ENCODE assay signal across 1 cellular context in genomic region chr6:129853996-129854711, GRCh38.
TF ChIP-seq lines count a peak whose summit lies in the region.

No MANE protein-coding gene starts in this region.

TF ChIP-seq in HEK293, 187 proteins besides CTCF, POLR2A, EP300 and RAD21 (continued from another document and continues in another):
- TF ChIP-seq ZNF416 (tag by site-specific recombination; IDR thresholded peaks at IDR 0.05) (no peak), EGR2 (tag by site-specific recombination; IDR thresholded peaks at IDR 0.05; ENCODE audit: low read depth) (no peak), ZNF548 (tag by site-specific recombination; IDR thresholded peaks at IDR 0.05) (no peak), ZNF24 (tag by site-specific recombination; IDR thresholded peaks at IDR 0.05) (0 out of 2 replicates have a peak, but pooled peaks have one; percentile 44), ZSCAN4 (tag by site-specific recombination; IDR thresholded peaks at IDR 0.05) (no peak), ZNF660 (tag by site-specific recombination; IDR thresholded peaks at IDR 0.05) (0 out of 2 replicates have a peak, but pooled peaks have one; percentile 39), ZNF324 (tag by site-specific recombination; IDR thresholded peaks at IDR 0.05) (no peak), BCL11A (tag by site-specific recombination; IDR thresholded peaks at IDR 0.05; ENCODE audit: low read depth) (0 out of 2 replicates have a peak, but pooled peaks have one; percentile 35), ZNF223 (tag by site-specific recombination; IDR thresholded peaks at IDR 0.05) (no peak), IKZF3 (tag by site-specific recombination; IDR thresholded peaks at IDR 0.05) (no peak), PRDM1 (tag by site-specific recombination; IDR thresholded peaks at IDR 0.05) (no peak), MEIS1 (CRISPR knock-in tag; IDR thresholded peaks at IDR 0.05; ENCODE audit: borderline replicate concordance) (no peak), ZNF558 (tag by site-specific recombination; IDR thresholded peaks at IDR 0.05) (peak; percentile 54; the same call in 1 of the 2 replicates), HOXD13 (CRISPR knock-in tag; IDR thresholded peaks at IDR 0.05; ENCODE audit: borderline replicate concordance) (no peak), MYNN (tag by site-specific recombination; IDR thresholded peaks at IDR 0.05; ENCODE audit: borderline replicate concordance) (no peak), ZNF114 (tag by site-specific recombination; IDR thresholded peaks at IDR 0.05) (no peak), ZNF76 (tag by site-specific recombination; IDR thresholded peaks at IDR 0.05; ENCODE audit: borderline replicate concordance, low read depth) (no peak), ZNF747 (tag by site-specific recombination; IDR thresholded peaks at IDR 0.05) (no peak), ZNF473 (tag by site-specific recombination; IDR thresholded peaks at IDR 0.05) (no peak), ZNF560 (tag by site-specific recombination; IDR thresholded peaks at IDR 0.05; ENCODE audit: borderline replicate concordance) (no peak), ZNF514 (tag by site-specific recombination; IDR thresholded peaks at IDR 0.05) (no peak), ZEB2 (tag by site-specific recombination; IDR thresholded peaks at IDR 0.05) (peak; percentile 35; the same call in 1 of the 2 replicates), ZNF37A (tag by site-specific recombination; IDR thresholded peaks at IDR 0.05) (peak; percentile 24; the same call in 1 of the 2 replicates), ZBTB20 (tag by site-specific recombination; IDR thresholded peaks at IDR 0.05) (no peak), ZNF692 (tag by site-specific recombination; IDR thresholded peaks at IDR 0.05) (0 out of 2 replicates have a peak, but pooled peaks have one; percentile 24), ZNF776 (tag by site-specific recombination; IDR thresholded peaks at IDR 0.05; ENCODE audit: borderline replicate concordance) (no peak), YY1 (tag by site-specific recombination; IDR thresholded peaks at IDR 0.05) (no peak), ZBTB26 (tag by site-specific recombination; optimal IDR thresholded peaks at IDR 0.05) (no peak), ZXDB (tag by site-specific recombination; IDR thresholded peaks at IDR 0.05) (peak; percentile 63; the same call in 1 of the 2 replicates), ZNF529 (tag by site-specific recombination; IDR thresholded peaks at IDR 0.05; ENCODE audit: insufficient replicate concordance) (no peak), KLF1 (tag by site-specific recombination; IDR thresholded peaks at IDR 0.05) (no peak), ZNF391 (tag by site-specific recombination; IDR thresholded peaks at IDR 0.05; ENCODE audit: borderline replicate concordance, low read depth) (peak; percentile 57; the same call in 1 of the 2 replicates), ZNF530 (tag by site-specific recombination; IDR thresholded peaks at IDR 0.05; ENCODE audit: low read depth) (no peak), ZNF211 (tag by site-specific recombination; IDR thresholded peaks at IDR 0.05; ENCODE audit: low read depth) (no peak), ZNF510 (tag by site-specific recombination; IDR thresholded peaks at IDR 0.05; ENCODE audit: insufficient replicate concordance) (no peak), ZNF501 (tag by site-specific recombination; IDR thresholded peaks at IDR 0.05) (no peak), ZNF138 (tag by site-specific recombination; IDR thresholded peaks at IDR 0.05; ENCODE audit: borderline replicate concordance) (no peak), ZNF785 (tag by site-specific recombination; IDR thresholded peaks at IDR 0.05) (no peak), ZNF677 (tag by site-specific recombination; IDR thresholded peaks at IDR 0.05) (no peak), ZNF394 (tag by site-specific recombination; IDR thresholded peaks at IDR 0.05; ENCODE audit: borderline replicate concordance) (0 out of 2 replicates have a peak, but pooled peaks have one; percentile 32), GLI2 (tag by site-specific recombination; IDR thresholded peaks at IDR 0.05; ENCODE audit: borderline replicate concordance, low read depth) (peak; percentile 30; the same call in 1 of the 2 replicates), ZNF274 (IDR thresholded peaks at IDR 0.05; ENCODE audit: low read length) (no peak), ZNF274 (tag by site-specific recombination; IDR thresholded peaks at IDR 0.05; ENCODE audit: borderline replicate concordance) (no peak)
- TF ChIP-seq, protein P1, sequence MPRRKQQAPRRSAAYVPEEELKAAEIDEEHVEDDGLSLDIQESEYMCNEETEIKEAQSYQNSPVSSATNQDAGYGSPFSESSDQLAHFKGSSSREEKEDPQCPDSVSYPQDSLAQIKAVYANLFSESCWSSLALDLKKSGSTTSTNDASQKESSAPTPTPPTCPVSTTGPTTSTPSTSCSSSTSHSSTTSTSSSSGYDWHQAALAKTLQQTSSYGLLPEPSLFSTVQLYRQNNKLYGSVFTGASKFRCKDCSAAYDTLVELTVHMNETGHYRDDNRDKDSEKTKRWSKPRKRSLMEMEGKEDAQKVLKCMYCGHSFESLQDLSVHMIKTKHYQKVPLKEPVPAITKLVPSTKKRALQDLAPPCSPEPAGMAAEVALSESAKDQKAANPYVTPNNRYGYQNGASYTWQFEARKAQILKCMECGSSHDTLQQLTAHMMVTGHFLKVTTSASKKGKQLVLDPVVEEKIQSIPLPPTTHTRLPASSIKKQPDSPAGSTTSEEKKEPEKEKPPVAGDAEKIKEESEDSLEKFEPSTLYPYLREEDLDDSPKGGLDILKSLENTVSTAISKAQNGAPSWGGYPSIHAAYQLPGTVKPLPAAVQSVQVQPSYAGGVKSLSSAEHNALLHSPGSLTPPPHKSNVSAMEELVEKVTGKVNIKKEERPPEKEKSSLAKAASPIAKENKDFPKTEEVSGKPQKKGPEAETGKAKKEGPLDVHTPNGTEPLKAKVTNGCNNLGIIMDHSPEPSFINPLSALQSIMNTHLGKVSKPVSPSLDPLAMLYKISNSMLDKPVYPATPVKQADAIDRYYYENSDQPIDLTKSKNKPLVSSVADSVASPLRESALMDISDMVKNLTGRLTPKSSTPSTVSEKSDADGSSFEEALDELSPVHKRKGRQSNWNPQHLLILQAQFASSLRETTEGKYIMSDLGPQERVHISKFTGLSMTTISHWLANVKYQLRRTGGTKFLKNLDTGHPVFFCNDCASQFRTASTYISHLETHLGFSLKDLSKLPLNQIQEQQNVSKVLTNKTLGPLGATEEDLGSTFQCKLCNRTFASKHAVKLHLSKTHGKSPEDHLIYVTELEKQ (tag by site-specific recombination; IDR thresholded peaks at IDR 0.05; ENCODE audit: borderline replicate concordance): peak; percentile 57; the same call in 1 of the 2 replicates
- TF ChIP-seq, protein P2, sequence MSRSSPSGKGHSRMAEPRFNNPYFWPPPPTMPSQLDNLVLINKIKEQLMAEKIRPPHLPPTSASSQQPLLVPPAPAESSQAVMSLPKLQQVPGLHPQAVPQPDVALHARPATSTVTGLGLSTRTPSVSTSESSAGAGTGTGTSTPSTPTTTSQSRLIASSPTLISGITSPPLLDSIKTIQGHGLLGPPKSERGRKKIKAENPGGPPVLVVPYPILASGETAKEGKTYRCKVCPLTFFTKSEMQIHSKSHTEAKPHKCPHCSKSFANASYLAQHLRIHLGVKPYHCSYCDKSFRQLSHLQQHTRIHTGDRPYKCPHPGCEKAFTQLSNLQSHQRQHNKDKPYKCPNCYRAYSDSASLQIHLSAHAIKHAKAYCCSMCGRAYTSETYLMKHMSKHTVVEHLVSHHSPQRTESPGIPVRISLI (tag by site-specific recombination; IDR thresholded peaks at IDR 0.05): peak; percentile 72
- TF ChIP-seq, protein P3, sequence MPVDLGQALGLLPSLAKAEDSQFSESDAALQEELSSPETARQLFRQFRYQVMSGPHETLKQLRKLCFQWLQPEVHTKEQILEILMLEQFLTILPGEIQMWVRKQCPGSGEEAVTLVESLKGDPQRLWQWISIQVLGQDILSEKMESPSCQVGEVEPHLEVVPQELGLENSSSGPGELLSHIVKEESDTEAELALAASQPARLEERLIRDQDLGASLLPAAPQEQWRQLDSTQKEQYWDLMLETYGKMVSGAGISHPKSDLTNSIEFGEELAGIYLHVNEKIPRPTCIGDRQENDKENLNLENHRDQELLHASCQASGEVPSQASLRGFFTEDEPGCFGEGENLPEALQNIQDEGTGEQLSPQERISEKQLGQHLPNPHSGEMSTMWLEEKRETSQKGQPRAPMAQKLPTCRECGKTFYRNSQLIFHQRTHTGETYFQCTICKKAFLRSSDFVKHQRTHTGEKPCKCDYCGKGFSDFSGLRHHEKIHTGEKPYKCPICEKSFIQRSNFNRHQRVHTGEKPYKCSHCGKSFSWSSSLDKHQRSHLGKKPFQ (tag by site-specific recombination; IDR thresholded peaks at IDR 0.05): no peak
- TF ChIP-seq, protein P4, sequence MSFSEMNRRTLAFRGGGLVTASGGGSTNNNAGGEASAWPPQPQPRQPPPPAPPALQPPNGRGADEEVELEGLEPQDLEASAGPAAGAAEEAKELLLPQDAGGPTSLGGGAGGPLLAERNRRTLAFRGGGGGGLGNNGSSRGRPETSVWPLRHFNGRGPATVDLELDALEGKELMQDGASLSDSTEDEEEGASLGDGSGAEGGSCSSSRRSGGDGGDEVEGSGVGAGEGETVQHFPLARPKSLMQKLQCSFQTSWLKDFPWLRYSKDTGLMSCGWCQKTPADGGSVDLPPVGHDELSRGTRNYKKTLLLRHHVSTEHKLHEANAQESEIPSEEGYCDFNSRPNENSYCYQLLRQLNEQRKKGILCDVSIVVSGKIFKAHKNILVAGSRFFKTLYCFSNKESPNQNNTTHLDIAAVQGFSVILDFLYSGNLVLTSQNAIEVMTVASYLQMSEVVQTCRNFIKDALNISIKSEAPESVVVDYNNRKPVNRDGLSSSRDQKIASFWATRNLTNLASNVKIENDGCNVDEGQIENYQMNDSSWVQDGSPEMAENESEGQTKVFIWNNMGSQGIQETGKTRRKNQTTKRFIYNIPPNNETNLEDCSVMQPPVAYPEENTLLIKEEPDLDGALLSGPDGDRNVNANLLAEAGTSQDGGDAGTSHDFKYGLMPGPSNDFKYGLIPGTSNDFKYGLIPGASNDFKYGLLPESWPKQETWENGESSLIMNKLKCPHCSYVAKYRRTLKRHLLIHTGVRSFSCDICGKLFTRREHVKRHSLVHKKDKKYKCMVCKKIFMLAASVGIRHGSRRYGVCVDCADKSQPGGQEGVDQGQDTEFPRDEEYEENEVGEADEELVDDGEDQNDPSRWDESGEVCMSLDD (tag by site-specific recombination; IDR thresholded peaks at IDR 0.05): no peak
- TF ChIP-seq, protein P5, sequence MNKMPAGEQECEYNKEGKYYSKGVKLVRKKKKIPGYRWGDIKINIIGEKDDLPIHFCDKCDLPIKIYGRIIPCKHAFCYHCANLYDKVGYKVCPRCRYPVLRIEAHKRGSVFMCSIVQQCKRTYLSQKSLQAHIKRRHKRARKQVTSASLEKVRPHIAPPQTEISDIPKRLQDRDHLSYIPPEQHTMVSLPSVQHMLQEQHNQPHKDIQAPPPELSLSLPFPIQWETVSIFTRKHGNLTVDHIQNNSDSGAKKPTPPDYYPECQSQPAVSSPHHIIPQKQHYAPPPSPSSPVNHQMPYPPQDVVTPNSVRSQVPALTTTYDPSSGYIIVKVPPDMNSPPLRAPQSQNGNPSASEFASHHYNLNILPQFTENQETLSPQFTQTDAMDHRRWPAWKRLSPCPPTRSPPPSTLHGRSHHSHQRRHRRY (tag by site-specific recombination; IDR thresholded peaks at IDR 0.05): no peak
- TF ChIP-seq, protein P6, sequence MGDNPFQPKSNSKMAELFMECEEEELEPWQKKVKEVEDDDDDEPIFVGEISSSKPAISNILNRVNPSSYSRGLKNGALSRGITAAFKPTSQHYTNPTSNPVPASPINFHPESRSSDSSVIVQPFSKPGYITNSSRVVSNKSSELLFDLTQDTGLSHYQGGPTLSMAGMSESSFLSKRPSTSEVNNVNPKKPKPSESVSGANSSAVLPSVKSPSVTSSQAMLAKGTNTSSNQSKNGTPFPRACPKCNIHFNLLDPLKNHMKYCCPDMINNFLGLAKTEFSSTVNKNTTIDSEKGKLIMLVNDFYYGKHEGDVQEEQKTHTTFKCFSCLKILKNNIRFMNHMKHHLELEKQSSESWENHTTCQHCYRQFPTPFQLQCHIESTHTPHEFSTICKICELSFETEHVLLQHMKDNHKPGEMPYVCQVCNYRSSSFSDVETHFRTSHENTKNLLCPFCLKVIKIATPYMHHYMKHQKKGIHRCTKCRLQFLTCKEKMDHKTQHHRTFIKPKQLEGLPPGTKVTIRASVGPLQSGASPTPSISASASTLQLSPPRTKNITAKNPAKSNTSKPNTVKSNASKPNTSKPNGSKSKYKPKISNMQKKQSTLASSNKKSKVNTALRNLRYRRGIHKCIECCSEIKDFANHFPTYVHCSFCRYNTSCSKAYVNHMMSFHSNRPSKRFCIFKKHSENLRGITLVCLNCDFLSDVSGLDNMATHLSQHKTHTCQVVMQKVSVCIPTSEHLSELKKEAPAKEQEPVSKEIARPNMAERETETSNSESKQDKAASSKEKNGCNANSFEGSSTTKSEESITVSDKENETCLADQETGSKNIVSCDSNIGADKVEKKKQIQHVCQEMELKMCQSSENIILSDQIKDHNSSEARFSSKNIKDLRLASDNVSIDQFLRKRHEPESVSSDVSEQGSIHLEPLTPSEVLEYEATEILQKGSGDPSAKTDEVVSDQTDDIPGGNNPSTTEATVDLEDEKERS (tag by site-specific recombination; IDR thresholded peaks at IDR 0.05): no peak
